ENCODE assay signal across 30 cellular contexts in genomic region chr16:13766334-13766733, GRCh38.
"Had no signal": no experiment of that assay in that cellular context is flagged by ENCODE, and none has a peak within 500 bp of the region (broad histone marks: within the 10 kb centered on the region; RNA-seq: fewer than 3 reads in every experiment).

No MANE protein-coding gene starts in this region.

- H3K27me3 ChIP-seq: MG63 had no signal

- H3K4me3 ChIP-seq: MG63 had no signal

- H3K36me3 ChIP-seq: MG63 had no signal

- H3K9me3 ChIP-seq: MG63 had no signal

- DNase-seq: Karpas-422, Kasumi-1, MG63, MM.1S, MV-4-11, NCI-H1048, NCI-H1092, NCI-H1092 treated with DMSO at 0.1 percent for 48 hours, NCI-H1105, NCI-H1105 treated with DMSO at 0.1 percent for 48 hours, NCI-H1417 treated with DMSO at 0.1 percent for 48 hours, NCI-H1436 treated with DMSO at 0.1 percent for 48 hours, NCI-H146, NCI-H1694, NCI-H1694 treated with DMSO at 0.1 percent for 48 hours, NCI-H187, NCI-H187 treated with DMSO at 0.1 percent for 48 hours, NCI-H1930, NCI-H2029, NCI-H2029 treated with DMSO at 0.1 percent for 48 hours, NCI-H2081, NCI-H2081 treated with DMSO at 0.1 percent for 48 hours, NCI-H2107, NCI-H2171, NCI-H2227 treated with DMSO at 0.1 percent for 48 hours, NCI-H226, NCI-H345, NCI-H446 treated with DMSO at 0.1 percent for 48 hours, NCI-H510A, NCI-H510A treated with DMSO at 0.1 percent for 48 hours had no signal
